Comparison of ENCODE assay signal across 22 cellular contexts in genomic region chr19:42524250-42524649, GRCh38. TPM values are rescaled to one million over a fixed set of nuclear protein-coding genes. Genes with fewer than 3 reads are reported as not detected.
DNase-seq lines count a peak whose midpoint lies in the region; ATAC-seq and TF ChIP-seq lines count a peak whose summit lies in the region.
"Had no signal": no experiment of that assay in that cellular context is flagged by ENCODE, and none has a peak within 500 bp of the region (broad histone marks: within the 10 kb centered on the region; RNA-seq: fewer than 3 reads in every experiment).

No MANE protein-coding gene starts in this region.

- H3K36me3 Mint-ChIP-seq in T-helper 1 cell treated with Interleukin-12 subunit alpha and Interleukin-12 subunit beta and Interleukin-4 antibody, amounts not matched to agents 30 μg/mL and 1 μg/mL, for 36 hours (ENCODE audit: low read depth) = peaks cover 28% of the 10 kb centered on the region
- H3K36me3 Mint-ChIP-seq in T-helper 17 cell (ENCODE audit: low read depth) (peaks cover 8% of the 10 kb centered on the region), nephron progenitor cell (ENCODE audit: low read depth) (no peaks in the 10 kb centered on the region)
- H3K36me3 Mint-ChIP-seq: activated naive CD4-positive, alpha-beta T cell treated with anti-CD3 and anti-CD28 coated beads, Interleukin-2, amount 50 U/mL, for 72 hours; natural killer cell treated with Interleukin-12 subunit alpha and Interleukin-12 subunit beta and Interleukin-15 and Interleukin-18, amount 100 ng/mL, for 72 hours had no signal

- no peaks in the 10 kb centered on the region for H3K27me3 Mint-ChIP-seq in T-helper 1 cell treated with Interleukin-12 subunit alpha and Interleukin-12 subunit beta and Interleukin-4 antibody, amounts not matched to agents 30 μg/mL and 1 μg/mL, for 36 hours (ENCODE audit: low read depth)
- no peaks in the 10 kb centered on the region for H3K27me3 Mint-ChIP-seq in T-helper 17 cell
- H3K27me3 Mint-ChIP-seq in nephron progenitor cell (ENCODE audit: low read depth, poor library complexity) = peaks cover 13% of the 10 kb centered on the region
- H3K27me3 Mint-ChIP-seq: natural killer cell treated with Interleukin-12 subunit alpha and Interleukin-12 subunit beta and Interleukin-15 and Interleukin-18, amount 100 ng/mL, for 72 hours had no signal

- H3K4me1 Mint-ChIP-seq in T-helper 1 cell treated with Interleukin-12 subunit alpha and Interleukin-12 subunit beta and Interleukin-4 antibody, amounts not matched to agents 30 μg/mL and 1 μg/mL, for 36 hours (ENCODE audit: low read depth) = peaks cover 43% of the 10 kb centered on the region
- H3K4me1 Mint-ChIP-seq in T-helper 17 cell (peaks cover 42% of the 10 kb centered on the region), nephron progenitor cell (peaks cover 16% of the 10 kb centered on the region)

- H3K9me3 Mint-ChIP-seq in T-helper 1 cell treated with Interleukin-12 subunit alpha and Interleukin-12 subunit beta and Interleukin-4 antibody, amounts not matched to agents 30 μg/mL and 1 μg/mL, for 36 hours = no peaks in the 10 kb centered on the region
- no peaks in the 10 kb centered on the region for H3K9me3 Mint-ChIP-seq in nephron progenitor cell
- H3K9me3 Mint-ChIP-seq: activated naive CD4-positive, alpha-beta T cell treated with anti-CD3 and anti-CD28 coated beads, Interleukin-2, amount 50 U/mL, for 72 hours; natural killer cell treated with Interleukin-12 subunit alpha and Interleukin-12 subunit beta and Interleukin-15 and Interleukin-18, amount 100 ng/mL, for 72 hours had no signal

- no peaks in the 10 kb centered on the region for H3K9me3 ChIP-seq in T-helper 17 cell (ENCODE audit: control insufficient read depth, low read length, poor library complexity, severe bottlenecking)

- no peak for ATAC-seq in T-helper 17 cell
- no peak for ATAC-seq in HG02973 (IDR thresholded peaks at IDR 0.05; ENCODE audit: unreplicated experiment)
- ATAC-seq: activated naive CD4-positive, alpha-beta T cell treated with anti-CD3 and anti-CD28 coated beads, Interleukin-2, amount 50 U/mL, for 72 hours; natural killer cell treated with Interleukin-12 subunit alpha and Interleukin-12 subunit beta and Interleukin-15 and Interleukin-18, amount 100 ng/mL, for 72 hours; right cardiac atrium had no signal

- TF ChIP-seq CTCF in nephron progenitor cell (IDR thresholded peaks at IDR 0.05) = no peak

- DNase-seq in T-helper 1 cell = no peak
- DNase-seq in AG08396 (ENCODE audit: low spot score) = peak; percentile 1
- DNase-seq in T-helper 17 cell = no peak
- no peak for DNase-seq in nephron progenitor cell
- no peak for DNase-seq in NCI-H69 (lab: John Stamatoyannopoulos, UW)
- DNase-seq in 8988T = no peak
- DNase-seq: activated CD8-positive, alpha-beta memory T cell treated with anti-CD3 and anti-CD28 coated beads for 24 hours; aorta; effector memory CD4-positive, alpha-beta T cell; erythroblast; midbrain; NCI-H1105; NCI-H2029; NCI-H526 treated with DMSO at 0.1 percent for 48 hours; right cardiac atrium; SIG-M5; stimulated activated CD4-positive, alpha-beta T cell treated with anti-CD3 and anti-CD28 coated beads, Interleukin-2, amount 100 ng/mL, for 48 hours had no signal

- H3K4me3 Mint-ChIP-seq in T-helper 1 cell treated with Interleukin-12 subunit alpha and Interleukin-12 subunit beta and Interleukin-4 antibody, amounts not matched to agents 30 μg/mL and 1 μg/mL, for 36 hours = peak overlapping the region; percentile 22
- H3K4me3 Mint-ChIP-seq in T-helper 17 cell (peak overlapping the region; percentile 57), nephron progenitor cell (no peak overlapping the region)
- H3K4me3 Mint-ChIP-seq: natural killer cell treated with Interleukin-12 subunit alpha and Interleukin-12 subunit beta and Interleukin-15 and Interleukin-18, amount 100 ng/mL, for 72 hours had no signal

- H3K27ac Mint-ChIP-seq in T-helper 1 cell treated with Interleukin-12 subunit alpha and Interleukin-12 subunit beta and Interleukin-4 antibody, amounts not matched to agents 30 μg/mL and 1 μg/mL, for 36 hours = peak overlapping the region; percentile 60
- peak overlapping the region; percentile 88 for H3K27ac Mint-ChIP-seq in T-helper 17 cell
- peak overlapping the region; percentile 62 for H3K27ac Mint-ChIP-seq in nephron progenitor cell

RNA-seq across cellular contexts. Expression of gene CEACAM1, which starts 4.0 kb away (rescaled TPM):
- total RNA-seq in T-helper 17 cell = 10 to 100 TPM in 1 of 2 donors, 1 to 10 TPM in 1; 5.6 to 10.0 TPM
- total RNA-seq: temporal lobe had no signal
